ENCODE assay signal across 27 cellular contexts in genomic region chr22:49642331-49642730, GRCh38.
"Had no signal": no experiment of that assay in that cellular context is flagged by ENCODE, and none has a peak within 500 bp of the region (broad histone marks: within the 10 kb centered on the region; RNA-seq: fewer than 3 reads in every experiment).

No MANE protein-coding gene starts in this region.

- H3K4me1 ChIP-seq: foreskin keratinocyte, psoas muscle, right atrium auricular region, tibial artery had no signal

- ATAC-seq: activated CD4-positive, alpha-beta T cell treated with anti-CD3 and anti-CD28 coated beads for 36 hours; foreskin keratinocyte; left lobe of liver; naive thymus-derived CD8-positive, alpha-beta T cell; psoas muscle; T-helper 17 cell had no signal

- H3K9me3 Mint-ChIP-seq: activated B cell treated with CpG ODN at 0.5 μM for 24 hours; activated naive CD8-positive, alpha-beta T cell treated with anti-CD3 and anti-CD28 coated beads for 36 hours; mesothelial cell of epicardium; naive thymus-derived CD8-positive, alpha-beta T cell; stimulated activated naive CD8-positive, alpha-beta T cell treated with anti-CD3 and anti-CD28 coated beads, Interleukin-15, Interleukin-2, amounts not matched to agents 100 ng/mL and 50 ng/mL, for 24 hours had no signal

- H3K4me1 Mint-ChIP-seq: mesothelial cell of epicardium had no signal

- H3K36me3 Mint-ChIP-seq: mesothelial cell of epicardium had no signal

- FAIRE-seq: endometrium had no signal

- H3K4me3 ChIP-seq: cardiac muscle cell, ovary, psoas muscle, right atrium auricular region, skin epidermis, tibial artery had no signal

- DNase-seq: activated B cell treated with CpG ODN at 0.5 μM for 24 hours; activated CD4-positive, alpha-beta T cell treated with anti-CD3 and anti-CD28 coated beads for 36 hours; activated CD4-positive, alpha-beta T cell treated with anti-CD3 and anti-CD28 coated beads, Interleukin-2, amount 50 U/mL, for 48 hours; activated naive CD4-positive, alpha-beta T cell treated with Interleukin-2 at 50 U/mL for 16 hours; activated naive CD8-positive, alpha-beta T cell treated with anti-CD3 and anti-CD28 coated beads for 36 hours; activated T-cell treated with anti-CD3 and anti-CD28 coated beads, Interleukin-2, amount 50 U/mL, for 48 hours; amygdala; cortex of kidney; effector CD4-positive, alpha-beta T cell; erythroblast; foreskin keratinocyte; mammary epithelial cell; naive thymus-derived CD8-positive, alpha-beta T cell; ovary; psoas muscle; stimulated activated CD4-positive, alpha-beta T cell treated with anti-CD3 and anti-CD28 coated beads, Interleukin-1b, Interleukin-23, amount 100 ng/mL, for 48 hours; substantia nigra; T-helper 17 cell; tibial artery had no signal

- H3K27ac Mint-ChIP-seq: activated B cell treated with CpG ODN at 0.5 μM for 24 hours; activated CD4-positive, alpha-beta T cell treated with anti-CD3 and anti-CD28 coated beads for 36 hours; activated naive CD8-positive, alpha-beta T cell treated with anti-CD3 and anti-CD28 coated beads for 36 hours; mesothelial cell of epicardium; stimulated activated naive CD8-positive, alpha-beta T cell treated with anti-CD3 and anti-CD28 coated beads, Interleukin-15, Interleukin-2, amounts not matched to agents 100 ng/mL and 50 ng/mL, for 24 hours; T-helper 17 cell had no signal

- H3K27me3 ChIP-seq: cardiac muscle cell, foreskin keratinocyte, neutrophil, ovary, right atrium auricular region had no signal

- H3K27ac ChIP-seq: cardiac muscle cell, foreskin keratinocyte, neutrophil, ovary, psoas muscle, right atrium auricular region, skin epidermis, tibial artery had no signal

- H3K4me3 Mint-ChIP-seq: activated B cell treated with CpG ODN at 0.5 μM for 24 hours; activated CD4-positive, alpha-beta T cell treated with anti-CD3 and anti-CD28 coated beads for 36 hours; activated naive CD8-positive, alpha-beta T cell treated with anti-CD3 and anti-CD28 coated beads for 36 hours; mesothelial cell of epicardium; stimulated activated naive CD8-positive, alpha-beta T cell treated with anti-CD3 and anti-CD28 coated beads, Interleukin-15, Interleukin-2, amounts not matched to agents 100 ng/mL and 50 ng/mL, for 24 hours; T-helper 17 cell had no signal

- H3K36me3 ChIP-seq: cardiac muscle cell, ovary, right atrium auricular region, tibial artery had no signal

- H3K27me3 Mint-ChIP-seq: activated B cell treated with CpG ODN at 0.5 μM for 24 hours; activated CD4-positive, alpha-beta T cell treated with anti-CD3 and anti-CD28 coated beads for 36 hours; activated naive CD8-positive, alpha-beta T cell treated with anti-CD3 and anti-CD28 coated beads for 36 hours; naive thymus-derived CD8-positive, alpha-beta T cell; stimulated activated naive CD8-positive, alpha-beta T cell treated with anti-CD3 and anti-CD28 coated beads, Interleukin-15, Interleukin-2, amounts not matched to agents 100 ng/mL and 50 ng/mL, for 24 hours; T-helper 17 cell had no signal

- H3K9me3 ChIP-seq: neutrophil, ovary, psoas muscle, right atrium auricular region, tibial artery had no signal
